ENCODE assay signal across 21 cellular contexts in the genomic region with DNA sequence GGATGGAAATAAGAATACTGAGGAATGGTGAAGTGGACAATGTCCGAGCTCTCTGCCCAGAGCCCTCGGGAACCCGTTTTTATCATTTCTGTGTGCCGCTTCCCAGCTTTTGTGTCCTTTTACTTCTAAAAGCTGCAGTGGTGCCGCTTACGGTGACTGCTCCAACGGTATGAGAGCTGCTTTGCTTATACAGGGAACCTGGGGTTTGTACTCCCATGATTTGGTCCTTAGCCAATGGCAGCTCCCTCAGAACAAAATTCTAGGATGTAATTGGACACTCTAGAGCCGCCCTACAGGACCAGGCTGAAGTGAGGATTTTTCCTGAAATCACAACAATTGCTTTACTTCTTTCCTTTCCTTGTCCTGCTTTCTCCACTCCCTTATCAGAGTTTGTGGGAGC. TPM values are rescaled to one million over a fixed set of nuclear protein-coding genes. Genes with fewer than 3 reads are reported as not detected.
DNase-seq lines count a peak whose midpoint lies in the region; TF ChIP-seq lines count a peak whose summit lies in the region.
"Had no signal": no experiment of that assay in that cellular context is flagged by ENCODE, and none has a peak within 500 bp of the region (broad histone marks: within the 10 kb centered on the region; RNA-seq: fewer than 3 reads in every experiment).

No MANE protein-coding gene starts in this region.

- no peak for TF ChIP-seq CTCF in MCF 10A (IDR thresholded peaks at IDR 0.05; ENCODE audit: unreplicated experiment)
- TF ChIP-seq CTCF in breast epithelium (IDR thresholded peaks at IDR 0.05): no peak
- no peak for TF ChIP-seq CTCF in endothelial cell (IDR thresholded peaks at IDR 0.05; ENCODE audit: unreplicated experiment)
- TF ChIP-seq CTCF in nephron (IDR thresholded peaks at IDR 0.05; ENCODE audit: unreplicated experiment in 3 of 3): no peak
- TF ChIP-seq CTCF in MM.1S (IDR thresholded peaks at IDR 0.05; ENCODE audit: low read length): no peak

- H3K9me3 ChIP-seq in breast epithelium (no peaks in the 10 kb centered on the region), MM.1S (replicated peaks; ENCODE audit: insufficient read depth, low read length) (no peaks in the 10 kb centered on the region)
- H3K9me3 ChIP-seq: BLaER1, spleen, tibial nerve had no signal

- intact Hi-C loops in MCF 10A (cut with micrococcal nuclease) (no loop called here), breast epithelium (cut with DNase I; ENCODE audit: low total_unique reads) (no loop called here)

- no peaks in the 10 kb centered on the region for H3F3A ChIP-seq in MM.1S (ENCODE audit: insufficient read depth, low read length)

- H3K9ac ChIP-seq in MM.1S (ENCODE audit: low read length): no peak overlapping the region
- H3K9ac ChIP-seq: BLaER1 had no signal

- H3K27me3 Mint-ChIP-seq in MCF 10A (ENCODE audit: insufficient read depth, unreplicated experiment) (peaks cover 87% of the 10 kb centered on the region), endothelial cell (ENCODE audit: unreplicated experiment) (no peaks in the 10 kb centered on the region), nephron (ENCODE audit: low read depth) (peaks cover 30% of the 10 kb centered on the region)

- H3K79me2 ChIP-seq in MM.1S (ENCODE audit: low read length): no peaks in the 10 kb centered on the region

- H3K36me3 ChIP-seq in breast epithelium: no peaks in the 10 kb centered on the region
- no peaks in the 10 kb centered on the region for H3K36me3 ChIP-seq in MM.1S (replicated peaks; ENCODE audit: insufficient read depth, low read length)
- H3K36me3 ChIP-seq: BLaER1, spleen, tibial nerve had no signal

- H3K9me3 Mint-ChIP-seq in MCF 10A (ENCODE audit: unreplicated experiment) (no peaks in the 10 kb centered on the region), endothelial cell (ENCODE audit: unreplicated experiment) (no peaks in the 10 kb centered on the region), nephron (no peaks in the 10 kb centered on the region)

- H3K36me3 Mint-ChIP-seq in MCF 10A (ENCODE audit: insufficient read depth, unreplicated experiment) (no peaks in the 10 kb centered on the region), endothelial cell (ENCODE audit: low read depth, unreplicated experiment) (no peaks in the 10 kb centered on the region), nephron (ENCODE audit: low read depth) (no peaks in the 10 kb centered on the region)

- H3K4me3 Mint-ChIP-seq in MCF 10A (ENCODE audit: unreplicated experiment) (no peak overlapping the region), endothelial cell (ENCODE audit: unreplicated experiment) (no peak overlapping the region), nephron (peak overlapping the region in 2 of 3 experiments; percentile 16 to 21)

- peak; percentile 41 for DNase-seq in MCF 10A (ENCODE audit: unreplicated experiment)
- no peak for DNase-seq in breast epithelium (ENCODE audit: low spot score in 2 of 2)
- DNase-seq in endothelial cell (ENCODE audit: low spot score): peak; percentile 5
- DNase-seq in MM.1S: no peak
- no peak for DNase-seq in activated naive CD4-positive, alpha-beta T cell treated with Interleukin-2 at 50 U/mL for 16 hours
- DNase-seq in NCI-H1417 treated with DMSO at 0.1 percent for 48 hours (lab: John Stamatoyannopoulos, UW): no peak
- DNase-seq in EL: no peak
- DNase-seq: 8988T; activated CD4-positive, alpha-beta T cell treated with anti-CD3 and anti-CD28 coated beads for 4 hours; activated CD8-positive, alpha-beta memory T cell treated with anti-CD3 and anti-CD28 coated beads, Interleukin-2, amount 50 U/mL, for 48 hours; activated gamma-delta T cell treated with Interleukin-2 at 50 U/mL for 16 hours; hippocampal formation; NCI-H1694 treated with DMSO at 0.1 percent for 48 hours; NCI-H524 treated with DMSO at 0.1 percent for 48 hours; spleen had no signal

- CTCF ChIA-PET in MCF 10A (lab: Yijun Ruan, JAX): interaction anchor here (0.6 to 1.8 kb wide), 3 partner anchors 20 to 298 kb away, joined by 3 to 4 read pairs (median 3); no protein-coding TSS in a partner anchor

- H2AFZ ChIP-seq in MM.1S (ENCODE audit: low read length): no peak overlapping the region

- H3K27ac ChIP-seq in breast epithelium: no peak overlapping the region
- no peak overlapping the region for H3K27ac ChIP-seq in MM.1S (ENCODE audit: low read length)
- H3K27ac ChIP-seq: BLaER1, SK-N-MC, spleen, tibial nerve had no signal

- H4K20me1 ChIP-seq in MM.1S (ENCODE audit: insufficient read depth, low read length): no peaks in the 10 kb centered on the region
- H4K20me1 ChIP-seq: BLaER1 had no signal

- H3K4me1 Mint-ChIP-seq in MCF 10A (ENCODE audit: insufficient read depth, unreplicated experiment) (peaks cover 5% of the 10 kb centered on the region), endothelial cell (ENCODE audit: unreplicated experiment) (no peaks in the 10 kb centered on the region), nephron (no peaks in the 10 kb centered on the region)

- H3K27ac Mint-ChIP-seq in MCF 10A (ENCODE audit: low read depth, unreplicated experiment): no peak overlapping the region
- H3K27ac Mint-ChIP-seq in endothelial cell (ENCODE audit: unreplicated experiment): no peak overlapping the region
- H3K27ac Mint-ChIP-seq in nephron: no peak overlapping the region

- H3K9me2 ChIP-seq in MM.1S (replicated peaks; ENCODE audit: insufficient read depth, low read length): no peaks in the 10 kb centered on the region

- H3K4me3 ChIP-seq in breast epithelium (no peak overlapping the region), MM.1S (ENCODE audit: low read length) (no peak overlapping the region)
- H3K4me3 ChIP-seq: BLaER1, SK-N-MC, spleen, tibial nerve had no signal

- POLR2A ChIA-PET in MCF 10A (lab: Yijun Ruan, JAX): interaction anchor here (0.9 kb wide), 1 partner anchor 20 kb away, joined by 3 read pairs; no protein-coding TSS in a partner anchor

- H3K27me3 ChIP-seq in breast epithelium: peaks cover 0 to 27% of the 10 kb centered on the region in 2 donors
- no peaks in the 10 kb centered on the region for H3K27me3 ChIP-seq in MM.1S (replicated peaks; ENCODE audit: insufficient read depth, low read length)
- H3K27me3 ChIP-seq: BLaER1, tibial nerve had no signal

- BruUV-seq in MCF 10A (replicated peaks; lab: Mats Ljungman, UMichigan): no TSS peak

- no peaks in the 10 kb centered on the region for H3K4me1 ChIP-seq in breast epithelium
- peaks cover 13% of the 10 kb centered on the region; the same call in 1 of the 2 replicates for H3K4me1 ChIP-seq in MM.1S (ENCODE audit: low read length)
- H3K4me1 ChIP-seq: BLaER1, spleen had no signal

- H3K4me2 ChIP-seq in MM.1S (ENCODE audit: low read depth, low read length): no peak overlapping the region
- H3K4me2 ChIP-seq: BLaER1 had no signal

- TF ChIP-seq POLR2A in breast epithelium (IDR thresholded peaks at IDR 0.05): no peak

RNA-seq across cellular contexts. Expression of a gene that starts 24.2 kb away (rescaled TPM):
- total RNA-seq in MCF 10A (2022) (not detected in 2 replicates), breast epithelium (under 1 TPM in 1 of 3 donors, not detected in 2; 0.16 TPM), endothelial cell (ENCODE audit: unreplicated experiment) (1.0 TPM)
- total RNA-seq: chondrocyte, fibroblast of villous mesenchyme had no signal

Comparison
In these comparisons a context has a peak if more than half of its experiments do, and no peak if none do; other contexts are left out.
1. DNase-seq: peak in MCF 10A (single experiment) and endothelial cell (single experiment); none in breast epithelium (0 of 2), MM.1S (single experiment), activated naive CD4-positive, alpha-beta T cell treated with Interleukin-2 at 50 U/mL for 16 hours (single experiment), NCI-H1417 treated with DMSO at 0.1 percent for 48 hours (single experiment) and EL (single experiment).
2. H3K4me3 Mint-ChIP-seq: peak in nephron (2 of 3); none in MCF 10A (single experiment) and endothelial cell (single experiment).